Comparison of ENCODE assay signal across 3 cellular contexts in genomic region chr6:115750292-115750691, GRCh38.
"Had no signal": no experiment of that assay in that cellular context is flagged by ENCODE, and none has a peak within 500 bp of the region (broad histone marks: within the 10 kb centered on the region; RNA-seq: fewer than 3 reads in every experiment).

No MANE protein-coding gene starts in this region.

- H3K4me3 ChIP-seq: GM12878 had no signal

- DNase-seq: GDM1, GF-D8 had no signal

- ATAC-seq: GM12878 had no signal
